In the genomic region with DNA sequence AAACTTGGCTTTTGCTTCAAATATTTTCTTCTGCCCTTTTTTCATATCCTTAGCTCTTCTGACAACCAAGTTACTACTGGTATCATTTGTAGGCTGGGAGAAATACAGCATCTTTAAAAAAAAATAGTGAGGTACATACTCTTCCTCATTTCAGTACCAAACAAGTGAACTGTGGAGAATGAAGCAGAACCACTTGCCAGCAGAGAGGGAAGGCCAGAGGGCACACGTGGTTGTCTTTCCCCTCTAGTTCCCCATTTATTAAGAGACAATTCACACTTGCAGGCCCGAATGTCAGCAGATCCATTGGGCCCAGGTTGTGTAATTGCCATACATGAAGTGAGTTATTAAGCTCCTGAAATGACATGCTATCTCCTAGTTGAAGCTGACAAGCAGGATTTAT, we compare ENCODE assay signal across 10 cellular contexts. TPM values are rescaled to one million over a fixed set of nuclear protein-coding genes. Genes with fewer than 3 reads are reported as not detected.
DNase-seq lines count a peak whose midpoint lies in the region; ATAC-seq and TF ChIP-seq lines count a peak whose summit lies in the region.
"Had no signal": no experiment of that assay in that cellular context is flagged by ENCODE, and none has a peak within 500 bp of the region (broad histone marks: within the 10 kb centered on the region; RNA-seq: fewer than 3 reads in every experiment).

No MANE protein-coding gene starts in this region.

- DNase-seq in activated CD4-positive, alpha-beta T cell treated with anti-CD3 and anti-CD28 coated beads, Interleukin-2, amount 10 ng/mL, durations not matched to agents 24 days and 14 days, result no peak
- DNase-seq in activated CD4-positive, alpha-beta T cell treated with anti-CD3 and anti-CD28 coated beads, Interleukin-2, amount 50 U/mL, for 48 hours, result no peak
- DNase-seq in T-helper 17 cell (no peak), immature natural killer cell (no peak), suprapubic skin (ENCODE audit: low spot score in 2 of 2) (peak in 1 of 2 donors; percentile 70), SK-N-DZ (ENCODE audit: low spot score) (no peak)
- DNase-seq: activated CD4-positive, alpha-beta T cell treated with anti-CD3 and anti-CD28 coated beads for 4 hours had no signal

- H3K4me1 Mint-ChIP-seq in activated CD4-positive, alpha-beta T cell treated with anti-CD3 and anti-CD28 coated beads, Interleukin-2, amount 10 ng/mL, durations not matched to agents 24 days and 14 days, result peaks cover 79% of the 10 kb centered on the region
- peaks cover 78% of the 10 kb centered on the region for H3K4me1 Mint-ChIP-seq in T-helper 17 cell
- H3K4me1 Mint-ChIP-seq in immature natural killer cell, result peaks cover 88 to 89% of the 10 kb centered on the region in 2 donors

- no peak for TF ChIP-seq CTCF in suprapubic skin (IDR thresholded peaks at IDR 0.05)

- peak overlapping the region; percentile 100 for H3K27ac Mint-ChIP-seq in activated CD4-positive, alpha-beta T cell treated with anti-CD3 and anti-CD28 coated beads, Interleukin-2, amount 10 ng/mL, durations not matched to agents 24 days and 14 days
- H3K27ac Mint-ChIP-seq in T-helper 17 cell (peak overlapping the region; percentile 100), immature natural killer cell (peak overlapping the region; percentile 96 to 100 (median 98))

- peak overlapping the region; percentile 65 for H3K27ac ChIP-seq in suprapubic skin

- peaks cover 84% of the 10 kb centered on the region for H3K4me1 ChIP-seq in suprapubic skin

- intact Hi-C loops in activated CD4-positive, alpha-beta T cell treated with anti-CD3 and anti-CD28 coated beads, Interleukin-2, amount 10 ng/mL, durations not matched to agents 24 days and 14 days (cut with micrococcal nuclease), result loop anchor here (5.0 to 10.0 kb wide), 3 partner anchors 220 to 1402 kb away; partner anchors contain the start of genes ERH, SLC39A9 and ZFP36L1

- TF ChIP-seq POLR2A in suprapubic skin (IDR thresholded peaks at IDR 0.05), result no peak

- H3K27me3 ChIP-seq in suprapubic skin, result no peaks in the 10 kb centered on the region

- no peaks in the 10 kb centered on the region for H3K27me3 Mint-ChIP-seq in activated CD4-positive, alpha-beta T cell treated with anti-CD3 and anti-CD28 coated beads, Interleukin-2, amount 10 ng/mL, durations not matched to agents 24 days and 14 days
- H3K27me3 Mint-ChIP-seq in T-helper 17 cell (no peaks in the 10 kb centered on the region), immature natural killer cell (ENCODE audit: low read depth in 3 of 3) (peaks cover 0 to 17% (median 2%) of the 10 kb centered on the region in 3 donors)

- no peaks in the 10 kb centered on the region for H3K9me3 Mint-ChIP-seq in activated CD4-positive, alpha-beta T cell treated with anti-CD3 and anti-CD28 coated beads, Interleukin-2, amount 10 ng/mL, durations not matched to agents 24 days and 14 days
- H3K9me3 Mint-ChIP-seq in immature natural killer cell, result no peaks in the 10 kb centered on the region

- H3K36me3 Mint-ChIP-seq in activated CD4-positive, alpha-beta T cell treated with anti-CD3 and anti-CD28 coated beads, Interleukin-2, amount 10 ng/mL, durations not matched to agents 24 days and 14 days (ENCODE audit: low read depth), result peaks cover 42% of the 10 kb centered on the region
- no peaks in the 10 kb centered on the region for H3K36me3 Mint-ChIP-seq in T-helper 17 cell (ENCODE audit: low read depth)
- H3K36me3 Mint-ChIP-seq in immature natural killer cell, result no peaks in the 10 kb centered on the region

- TF ChIP-seq EP300 in suprapubic skin (IDR thresholded peaks at IDR 0.05), result no peak

- ATAC-seq in T-helper 17 cell, result no peak
- ATAC-seq in HG03135 (IDR thresholded peaks at IDR 0.05; ENCODE audit: unreplicated experiment), result no peak
- no peak for ATAC-seq in HG03457 (IDR thresholded peaks at IDR 0.05; ENCODE audit: unreplicated experiment)

- H3K9me3 ChIP-seq in T-helper 17 cell (ENCODE audit: control insufficient read depth, low read length, poor library complexity, severe bottlenecking) (no peaks in the 10 kb centered on the region), suprapubic skin (no peaks in the 10 kb centered on the region)

- peak overlapping the region; percentile 95 for H3K4me3 Mint-ChIP-seq in activated CD4-positive, alpha-beta T cell treated with anti-CD3 and anti-CD28 coated beads, Interleukin-2, amount 10 ng/mL, durations not matched to agents 24 days and 14 days
- peak overlapping the region; percentile 96 for H3K4me3 Mint-ChIP-seq in T-helper 17 cell
- H3K4me3 Mint-ChIP-seq in immature natural killer cell, result peak overlapping the region; percentile 89 to 97 (median 92)

- no peak overlapping the region for H3K4me3 ChIP-seq in suprapubic skin

- no peaks in the 10 kb centered on the region for H3K36me3 ChIP-seq in suprapubic skin

- 3% methylated on average over 2 of the region's 2 CpGs for WGBS in suprapubic skin

RNA-seq across cellular contexts. Expression of gene SUSD6, which starts 3.2 kb away (rescaled TPM):
- 73.4 and 78.9 TPM in 2 replicates for total RNA-seq in activated CD4-positive, alpha-beta T cell treated with anti-CD3 and anti-CD28 coated beads, Interleukin-2, amount 10 ng/mL, durations not matched to agents 24 days and 14 days
- total RNA-seq in T-helper 17 cell (100 to 1,000 TPM in 1 of 2 donors, 10 to 100 TPM in 1; 94.7 to 101 TPM), suprapubic skin (10 to 100 TPM; 45.1 to 60.4 (median 56.7) TPM)
- 10 to 100 TPM; 13.0 to 24.1 (median 15.5) TPM for polyA plus RNA-seq in immature natural killer cell
- polyA plus RNA-seq in SK-N-DZ (2014; cell fraction: cytosol; rRNA removed), result 1.9 and 2.3 TPM in 2 replicates
- 1.8 and 6.1 TPM in 2 replicates for polyA plus RNA-seq in SK-N-DZ (2014; cell fraction: nucleus; rRNA removed)

RNA-seq across cellular contexts. Expression of gene CCDC177, which starts 39.9 kb away (rescaled TPM):
- 0.05 TPM in 1 of 2 replicates, not detected in the other for total RNA-seq in activated CD4-positive, alpha-beta T cell treated with anti-CD3 and anti-CD28 coated beads, Interleukin-2, amount 10 ng/mL, durations not matched to agents 24 days and 14 days
- not detected for total RNA-seq in T-helper 17 cell
- not detected for polyA plus RNA-seq in immature natural killer cell
- total RNA-seq in suprapubic skin, result under 1 TPM in 2 of 4 donors, not detected in 2; 0.13 to 0.34 TPM
- 5.1 and 7.3 TPM in 2 replicates for polyA plus RNA-seq in SK-N-DZ (2014; cell fraction: cytosol; rRNA removed)
- 4.1 and 4.8 TPM in 2 replicates for polyA plus RNA-seq in SK-N-DZ (2014; cell fraction: nucleus; rRNA removed)
- total RNA-seq: fibroblast of villous mesenchyme had no signal
